ENCODE assay signal across 8 cellular contexts in the genomic region with DNA sequence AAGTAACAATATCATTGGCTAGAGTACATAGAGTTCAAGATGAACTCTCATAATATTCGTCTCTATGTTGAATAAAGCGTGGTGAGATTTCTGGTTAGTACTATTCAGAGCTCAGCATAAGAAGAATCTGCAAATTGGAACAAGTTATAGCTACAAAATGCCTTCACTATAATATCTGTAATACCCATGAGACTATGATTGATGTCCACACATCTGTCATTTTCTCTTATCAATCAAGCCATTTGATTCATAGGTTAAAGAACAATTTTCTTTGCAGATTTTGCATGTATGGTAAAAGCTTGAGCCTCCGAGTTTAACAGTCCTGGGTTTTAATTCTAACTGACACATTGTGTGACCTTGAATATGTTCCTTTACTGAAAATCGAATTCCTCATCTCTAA. TPM values are rescaled to one million over a fixed set of nuclear protein-coding genes. Genes with fewer than 3 reads are reported as not detected.
DNase-seq lines count a peak whose midpoint lies in the region; ATAC-seq, FAIRE-seq and TF ChIP-seq lines count a peak whose summit lies in the region.

No MANE protein-coding gene starts in this region.

- no peak overlapping the region for H3K27ac ChIP-seq in coronary artery
- H3K27ac ChIP-seq in neural cell (ENCODE audit: low read length), result peak overlapping the region; percentile 90
- no peak overlapping the region for H3K27ac ChIP-seq in small intestine (ENCODE audit: low read depth in 1 of 2, low read length in 1 of 2)

- H3F3A ChIP-seq in neural cell (ENCODE audit: insufficient read depth, low read length, poor library complexity, severe bottlenecking), result no peaks in the 10 kb centered on the region

- 46 to 62% (median 47%) methylated on average over 4 of the region's 4 CpGs for WGBS in small intestine, 3 donors

- DNase-seq in Calu3, result no peak
- DNase-seq in LNCaP clone FGC (ENCODE audit: low read depth), result no peak
- no peak for DNase-seq in coronary artery (ENCODE audit: low spot score)
- no peak for DNase-seq in NCI-H2107 (lab: John Stamatoyannopoulos, UW)
- no peak for DNase-seq in GM12891 (ENCODE audit: insufficient read length, low spot score)
- no peak for DNase-seq in small intestine

- no peak for TF ChIP-seq POLR2A in GM12891 (IDR thresholded peaks at IDR 0.05; ENCODE audit: low read depth, low read length)

- H3K27me3 Mint-ChIP-seq in Calu3 (ENCODE audit: unreplicated experiment), result no peaks in the 10 kb centered on the region

- H3K4me3 Mint-ChIP-seq in Calu3 (ENCODE audit: low read depth, unreplicated experiment), result peak overlapping the region; percentile 89

- TF ChIP-seq CTCF in Calu3 (IDR thresholded peaks at IDR 0.05; ENCODE audit: unreplicated experiment) (no peak), LNCaP clone FGC (IDR thresholded peaks at IDR 0.05; ENCODE audit: control insufficient read depth, extremely low read depth, insufficient read depth) (no peak), coronary artery (IDR thresholded peaks at IDR 0.05) (no peak), neural cell (IDR thresholded peaks at IDR 0.05; ENCODE audit: poor library complexity, severe bottlenecking) (no peak)

- H3K4me3 ChIP-seq in LNCaP clone FGC (ENCODE audit: low read depth, low read length), result peak overlapping the region; percentile 88
- peak overlapping the region; percentile 78 for H3K4me3 ChIP-seq in coronary artery
- H3K4me3 ChIP-seq in neural cell (ENCODE audit: low read length), result peak overlapping the region; percentile 79
- no peak overlapping the region for H3K4me3 ChIP-seq in small intestine (ENCODE audit: low read depth in 1 of 2, low read length in 2 of 2)

- no TSS peak for BruUV-seq in Calu3 (replicated peaks; lab: Mats Ljungman, UMichigan)

- H3K4me1 ChIP-seq in small intestine (ENCODE audit: control insufficient read depth in 2 of 2, insufficient read depth in 1 of 2, low read depth in 1 of 2, low read length in 1 of 2), result peaks cover 0 to 8% of the 10 kb centered on the region in 2 donors

- no peak overlapping the region for H2AFZ ChIP-seq in neural cell (ENCODE audit: low read depth, low read length)

- H3K9me3 ChIP-seq in neural cell (ENCODE audit: low read length), result no peaks in the 10 kb centered on the region
- no peaks in the 10 kb centered on the region for H3K9me3 ChIP-seq in small intestine (ENCODE audit: control insufficient read depth, low read depth)

- peaks cover 68% of the 10 kb centered on the region for H3K79me2 ChIP-seq in neural cell (replicated peaks; ENCODE audit: insufficient read depth, low read length)

- H3K9me3 Mint-ChIP-seq in Calu3 (ENCODE audit: low read depth, unreplicated experiment), result no peaks in the 10 kb centered on the region

- H3K4me2 ChIP-seq in neural cell (ENCODE audit: low read length), result peak overlapping the region; percentile 92

- H3K4me1 Mint-ChIP-seq in Calu3 (ENCODE audit: low read depth, unreplicated experiment), result peaks cover 32% of the 10 kb centered on the region

- ATAC-seq in GM21423 (IDR thresholded peaks at IDR 0.05; ENCODE audit: unreplicated experiment), result no peak

- H3K27me3 ChIP-seq in neural cell (ENCODE audit: insufficient read depth, low read depth, low read length) (no peaks in the 10 kb centered on the region), small intestine (ENCODE audit: control insufficient read depth in 2 of 2, insufficient read depth in 2 of 2, low read length in 2 of 2) (no peaks in the 10 kb centered on the region)

- H4K20me1 ChIP-seq in neural cell (ENCODE audit: insufficient read depth), result no peaks in the 10 kb centered on the region

- CTCF ChIA-PET in Calu3 (lab: Charles Lee), result no interaction called here

- H3K27ac Mint-ChIP-seq in Calu3 (ENCODE audit: unreplicated experiment), result peak overlapping the region; percentile 23

- H3K9me2 ChIP-seq in neural cell (ENCODE audit: insufficient read depth, low read length), result no peaks in the 10 kb centered on the region

- no peak for TF ChIP-seq EP300 in neural cell (conservative IDR thresholded peaks at IDR 0.05; ENCODE audit: poor library complexity, severe bottlenecking)

- peaks cover 34% of the 10 kb centered on the region for H3K36me3 Mint-ChIP-seq in Calu3 (ENCODE audit: insufficient read depth, unreplicated experiment)

- H3K36me3 ChIP-seq in neural cell (ENCODE audit: insufficient read depth, low read length) (peaks cover 3% of the 10 kb centered on the region), small intestine (ENCODE audit: control insufficient read depth in 2 of 2, insufficient read depth in 2 of 2, low read length in 2 of 2) (no peaks in the 10 kb centered on the region)

- intact Hi-C loops in Calu3 (cut with micrococcal nuclease; ENCODE audit: unreplicated experiment), result no loop called here

- H3K9ac ChIP-seq in neural cell (ENCODE audit: low read length), result peak overlapping the region; percentile 82

- TF ChIP-seq RAD21 in neural cell (conservative IDR thresholded peaks at IDR 0.05), result no peak

- no peak for FAIRE-seq in GM12891 (lab: Jason Lieb, UNC)
- no peak for FAIRE-seq in small intestine (lab: Jason Lieb, UNC)

TF ChIP-seq in neural cell, 6 proteins besides CTCF, POLR2A, EP300 and RAD21 (continues in another document):
- no peak for TF ChIP-seq EZH2 (IDR thresholded peaks at IDR 0.05; ENCODE audit: borderline replicate concordance, insufficient read depth, low read length, poor library complexity, severe bottlenecking)
- TF ChIP-seq, protein P1, sequence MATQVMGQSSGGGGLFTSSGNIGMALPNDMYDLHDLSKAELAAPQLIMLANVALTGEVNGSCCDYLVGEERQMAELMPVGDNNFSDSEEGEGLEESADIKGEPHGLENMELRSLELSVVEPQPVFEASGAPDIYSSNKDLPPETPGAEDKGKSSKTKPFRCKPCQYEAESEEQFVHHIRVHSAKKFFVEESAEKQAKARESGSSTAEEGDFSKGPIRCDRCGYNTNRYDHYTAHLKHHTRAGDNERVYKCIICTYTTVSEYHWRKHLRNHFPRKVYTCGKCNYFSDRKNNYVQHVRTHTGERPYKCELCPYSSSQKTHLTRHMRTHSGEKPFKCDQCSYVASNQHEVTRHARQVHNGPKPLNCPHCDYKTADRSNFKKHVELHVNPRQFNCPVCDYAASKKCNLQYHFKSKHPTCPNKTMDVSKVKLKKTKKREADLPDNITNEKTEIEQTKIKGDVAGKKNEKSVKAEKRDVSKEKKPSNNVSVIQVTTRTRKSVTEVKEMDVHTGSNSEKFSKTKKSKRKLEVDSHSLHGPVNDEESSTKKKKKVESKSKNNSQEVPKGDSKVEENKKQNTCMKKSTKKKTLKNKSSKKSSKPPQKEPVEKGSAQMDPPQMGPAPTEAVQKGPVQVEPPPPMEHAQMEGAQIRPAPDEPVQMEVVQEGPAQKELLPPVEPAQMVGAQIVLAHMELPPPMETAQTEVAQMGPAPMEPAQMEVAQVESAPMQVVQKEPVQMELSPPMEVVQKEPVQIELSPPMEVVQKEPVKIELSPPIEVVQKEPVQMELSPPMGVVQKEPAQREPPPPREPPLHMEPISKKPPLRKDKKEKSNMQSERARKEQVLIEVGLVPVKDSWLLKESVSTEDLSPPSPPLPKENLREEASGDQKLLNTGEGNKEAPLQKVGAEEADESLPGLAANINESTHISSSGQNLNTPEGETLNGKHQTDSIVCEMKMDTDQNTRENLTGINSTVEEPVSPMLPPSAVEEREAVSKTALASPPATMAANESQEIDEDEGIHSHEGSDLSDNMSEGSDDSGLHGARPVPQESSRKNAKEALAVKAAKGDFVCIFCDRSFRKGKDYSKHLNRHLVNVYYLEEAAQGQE (IDR thresholded peaks at IDR 0.05; ENCODE audit: borderline replicate concordance), result no peak
- no peak for TF ChIP-seq POLR2AphosphoS5 (IDR thresholded peaks at IDR 0.05)
- no peak for TF ChIP-seq MXI1 (conservative IDR thresholded peaks at IDR 0.05; ENCODE audit: poor library complexity, severe bottlenecking)

TF ChIP-seq in GM12891, 5 proteins besides CTCF, POLR2A, EP300 and RAD21:
- TF ChIP-seq SPI1 (IDR thresholded peaks at IDR 0.05; ENCODE audit: low read depth, low read length) (no peak), PAX5 (IDR thresholded peaks at IDR 0.05; ENCODE audit: insufficient read depth, low read length, severe bottlenecking) (no peak), POU2F2 (IDR thresholded peaks at IDR 0.05; ENCODE audit: low read depth, low read length) (no peak), POLR2AphosphoS5 (IDR thresholded peaks at IDR 0.05; ENCODE audit: low read depth, low read length) (no peak), TAF1 (IDR thresholded peaks at IDR 0.05; ENCODE audit: low read depth, low read length) (no peak)

RNA-seq across cellular contexts. Expression of a gene that starts 1.4 kb away (rescaled TPM):
- 29.9 and 31.5 TPM in 2 replicates for total RNA-seq in Calu3 (2022)
- polyA plus RNA-seq in neural cell (25.2 and 27.3 TPM in 2 replicates), small intestine (10 to 100 TPM in 1 of 3 donors, 1 to 10 TPM in 2; 4.8 to 11.1 (median 9.8) TPM)
- 53.3 and 59.3 TPM in 2 replicates for polyA minus RNA-seq in neural cell
- 7.3 TPM for polyA plus RNA-seq in GM12891 (2012; ENCODE audit: low read depth, missing spikeins)

RNA-seq across cellular contexts. Expression of a gene that starts 1.6 kb away (rescaled TPM):
- total RNA-seq in Calu3 (2022), result 25.0 and 27.7 TPM in 2 replicates
- 8.0 and 8.1 TPM in 2 replicates for polyA plus RNA-seq in neural cell
- polyA minus RNA-seq in neural cell, result 14.4 and 14.8 TPM in 2 replicates
- polyA plus RNA-seq in GM12891 (2012; ENCODE audit: low read depth, missing spikeins), result 13.6 TPM
- polyA plus RNA-seq in small intestine, result 1 to 10 TPM in 1 of 3 donors, under 1 TPM in 2; 0.45 to 3.4 (median 0.54) TPM

RNA-seq across cellular contexts. Expression of a gene that starts 23.0 kb away (rescaled TPM):
- total RNA-seq in Calu3 (2022), result 104 and 108 TPM in 2 replicates
- polyA plus RNA-seq in neural cell (35.4 and 37.6 TPM in 2 replicates), small intestine (10 to 100 TPM; 24.3 to 32.0 (median 30.9) TPM)
- 38.7 and 56.1 TPM in 2 replicates for polyA minus RNA-seq in neural cell
- polyA plus RNA-seq in GM12891 (2012; ENCODE audit: low read depth, missing spikeins), result 59.6 TPM

Comparison
In these comparisons a context has a peak if more than half of its experiments do, and no peak if none do; other contexts are left out.
1. H3K4me3 ChIP-seq: peak in LNCaP clone FGC (single experiment), coronary artery (single experiment) and neural cell (single experiment); none in small intestine (0 of 2).